24 cellular contexts compared by ENCODE assay signal in the genomic region with DNA sequence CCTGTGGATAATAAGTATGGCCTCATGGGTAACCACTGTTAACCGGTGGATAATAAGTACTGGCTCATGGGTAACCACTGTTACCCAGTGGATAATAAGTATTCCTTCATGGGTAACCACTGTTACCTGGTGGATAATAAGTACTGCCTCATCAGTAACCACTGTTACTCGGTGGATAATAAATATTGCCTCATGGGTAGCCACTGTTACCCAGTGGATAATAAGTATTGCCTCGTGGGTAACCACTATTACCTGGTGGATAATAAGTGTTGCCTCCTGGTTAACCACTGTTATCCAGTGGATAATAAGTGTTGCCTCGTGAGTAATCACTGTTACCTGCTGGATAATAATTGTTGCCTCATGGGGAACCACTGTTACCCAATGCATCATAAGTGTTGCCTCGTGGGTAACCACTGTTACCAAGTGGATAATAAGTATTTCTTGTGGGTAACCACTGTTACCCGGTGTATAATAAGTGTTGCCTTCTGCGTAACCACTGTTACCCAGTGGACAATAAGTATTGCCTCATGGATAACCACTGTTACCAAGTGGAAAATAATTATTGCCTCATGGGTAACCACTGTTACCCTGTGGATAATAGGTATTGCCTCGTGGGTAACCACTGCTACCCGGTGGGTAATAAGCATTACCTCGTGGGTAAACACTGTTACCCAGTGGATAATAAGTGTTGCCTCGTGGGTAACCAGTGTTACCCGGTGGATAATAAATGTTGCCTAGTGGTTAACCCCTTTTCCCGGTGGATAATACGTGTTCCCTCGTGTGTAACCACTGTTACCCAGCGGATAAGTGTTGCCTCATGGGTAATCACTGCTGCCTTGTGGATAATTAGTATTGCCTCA. TPM values are rescaled to one million over a fixed set of nuclear protein-coding genes. Genes with fewer than 3 reads are reported as not detected.
DNase-seq lines count a peak whose midpoint lies in the region; ATAC-seq, FAIRE-seq and TF ChIP-seq lines count a peak whose summit lies in the region.
"Had no signal": no experiment of that assay in that cellular context is flagged by ENCODE, and none has a peak within 500 bp of the region (broad histone marks: within the 10 kb centered on the region; RNA-seq: fewer than 3 reads in every experiment).

No MANE protein-coding gene starts in this region.

- no peak overlapping the region for H2AFZ ChIP-seq in HepG2 (ENCODE audit: low read length)
- no peak overlapping the region for H2AFZ ChIP-seq in GM12878 (ENCODE audit: control insufficient read depth, low read depth, low read length)

- no peak for TF ChIP-seq CTCF in HepG2 (CRISPR knock-in tag; IDR thresholded peaks at IDR 0.05)
- TF ChIP-seq CTCF in right lobe of liver (IDR thresholded peaks at IDR 0.05) = no peak
- no peak for TF ChIP-seq CTCF in GM12878 (IDR thresholded peaks at IDR 0.05 in 2 of 3, conservative IDR thresholded peaks at IDR 0.05 in 1 of 3; ENCODE audit: control insufficient read depth in 2 of 3, extremely low read depth in 1 of 3, insufficient read depth in 1 of 3, low read depth in 3 of 3, low read length in 3 of 3)

- intact Hi-C loops in HepG2 (cut with micrococcal nuclease; ENCODE audit: unreplicated experiment) (no loop called here), right lobe of liver (cut with DNase I) (no loop called here), GM12878 (cut with micrococcal nuclease; ENCODE audit: unreplicated experiment) (no loop called here), left colon (cut with DNase I, micrococcal nuclease) (no loop called here)
- intact Hi-C loops in activated CD4-positive, alpha-beta memory T cell treated with anti-CD3 and anti-CD28 coated beads for 36 hours (cut with micrococcal nuclease) = no loop called here

- WGBS in HepG2 (ENCODE audit: low lambda C conversion rate) = 18% methylated on average over 13 of the region's 16 CpGs
- WGBS in right lobe of liver (ENCODE audit: insufficient coverage, low coverage, low lambda C conversion rate, missing lambda C conversion rate) = 69% methylated on average over 13 of the region's 16 CpGs
- WGBS in GM12878 (ENCODE audit: insufficient coverage, insufficient replicate concordance, low lambda C conversion rate, missing lambda C conversion rate) = 9% methylated on average over 16 of the region's 16 CpGs

- no peaks in the 10 kb centered on the region for H3K4me1 Mint-ChIP-seq in activated CD4-positive, alpha-beta memory T cell treated with anti-CD3 and anti-CD28 coated beads for 36 hours (ENCODE audit: low read depth)

- in situ Hi-C loops in HepG2 (cut with HindIII; ENCODE audit: extremely low pct_ligation_motif_present, low pct_unique_long_range_greater_than_20kb) = no loop called here
- in situ Hi-C loops in GM12878 (cut with MboI) = no loop called here

- no peak overlapping the region for H3K27ac ChIP-seq in HepG2 (ENCODE audit: extremely low read length, insufficient read depth, low read length)
- no peak overlapping the region for H3K27ac ChIP-seq in right lobe of liver
- no peak overlapping the region for H3K27ac ChIP-seq in GM12878 (ENCODE audit: control insufficient read depth, insufficient read depth)
- H3K27ac ChIP-seq: 22Rv1, A549, C4-2B, HL-60 had no signal

- no peaks in the 10 kb centered on the region for H3K36me3 Mint-ChIP-seq in activated CD4-positive, alpha-beta memory T cell treated with anti-CD3 and anti-CD28 coated beads for 36 hours

- H3K79me2 ChIP-seq in HepG2 (ENCODE audit: insufficient read depth, low read length) (no peaks in the 10 kb centered on the region), GM12878 (ENCODE audit: control insufficient read depth, insufficient read depth, low read length) (no peaks in the 10 kb centered on the region)

- BruUV-seq in HepG2 (replicated peaks; lab: Mats Ljungman, UMichigan) (no TSS peak), GM12878 (replicated peaks; lab: Mats Ljungman, UMichigan) (no TSS peak)

- TF ChIP-seq RAD21 in HepG2 (CRISPR knock-in tag; IDR thresholded peaks at IDR 0.05) (no peak), GM12878 (IDR thresholded peaks at IDR 0.05; ENCODE audit: insufficient read depth, low read depth, low read length) (no peak)

- no peak overlapping the region for H3K4me2 ChIP-seq in HepG2 (ENCODE audit: low read depth, low read length)
- no peak overlapping the region for H3K4me2 ChIP-seq in GM12878 (ENCODE audit: control insufficient read depth, insufficient read depth)
- H3K4me2 ChIP-seq: A549 had no signal

- H4K20me1 ChIP-seq in HepG2 (ENCODE audit: insufficient read depth, low read length) (no peaks in the 10 kb centered on the region), GM12878 (ENCODE audit: control insufficient read depth, insufficient read depth) (peaks cover 4% of the 10 kb centered on the region)

- H3K9me3 ChIP-seq in HepG2 (ENCODE audit: low read length) = peaks cover 84% of the 10 kb centered on the region
- no peaks in the 10 kb centered on the region for H3K9me3 ChIP-seq in right lobe of liver
- peaks cover 4% of the 10 kb centered on the region for H3K9me3 ChIP-seq in GM12878 (replicated peaks; ENCODE audit: control insufficient read depth, insufficient read depth, low read length)
- H3K9me3 ChIP-seq: A549 had no signal

- no peak overlapping the region for H3K4me3 Mint-ChIP-seq in activated CD4-positive, alpha-beta memory T cell treated with anti-CD3 and anti-CD28 coated beads for 36 hours
- H3K4me3 Mint-ChIP-seq: CD4-positive, alpha-beta T cell; HFFc6 had no signal

- POLR2A ChIA-PET in HepG2 (lab: Yijun Ruan, JAX) = no interaction called here
- POLR2A ChIA-PET in GM12878 (lab: Charles Lee) = no interaction called here
- POLR2A ChIA-PET in activated CD4-positive, alpha-beta memory T cell treated with anti-CD3 and anti-CD28 coated beads for 36 hours (lab: Charles Lee) = no interaction called here

- TF ChIP-seq EP300 in HepG2 (IDR thresholded peaks at IDR 0.05; ENCODE audit: low read depth in 2 of 2, low read length in 2 of 2) = no peak
- no peak for TF ChIP-seq EP300 in HepG2 (CRISPR knock-in tag; IDR thresholded peaks at IDR 0.05; ENCODE audit: borderline replicate concordance)
- TF ChIP-seq EP300 in GM12878 (IDR thresholded peaks at IDR 0.05; ENCODE audit: borderline replicate concordance in 1 of 2, control insufficient read depth in 1 of 2, low read depth in 2 of 2, low read length in 2 of 2) = no peak

- CTCF ChIA-PET in HepG2 (lab: Yijun Ruan, JAX; ENCODE audit: low intra/inter-chr PET ratio, low total read pairs) (no interaction called here), GM12878 (lab: Yijun Ruan, JAX) (no interaction called here)
- CTCF ChIA-PET in activated CD4-positive, alpha-beta memory T cell treated with anti-CD3 and anti-CD28 coated beads for 36 hours (lab: Charles Lee) = no interaction called here

- no peak for TF ChIP-seq POLR2A in HepG2 (IDR thresholded peaks at IDR 0.05; ENCODE audit: insufficient read depth in 1 of 2, low read depth in 2 of 2, low read length in 2 of 2)
- TF ChIP-seq POLR2A in right lobe of liver (IDR thresholded peaks at IDR 0.05) = no peak
- TF ChIP-seq POLR2A in GM12878 (IDR thresholded peaks at IDR 0.05; ENCODE audit: low read depth, low read length) = no peak

- DNase-seq in HepG2 (ENCODE audit: low spot score) (no peak), right lobe of liver (no peak), GM12878 (ENCODE audit: low read depth, low spot score) (no peak), left colon (no peak), NCI-H524 treated with DMSO at 0.1 percent for 48 hours (lab: John Stamatoyannopoulos, UW) (no peak)
- DNase-seq in activated CD4-positive, alpha-beta memory T cell treated with anti-CD3 and anti-CD28 coated beads for 36 hours = no peak
- DNase-seq: AML-193; Caco-2; CD4-positive, alpha-beta T cell; GDM1; GOT3; H7; HFFc6; IMR-90 had no signal

- no peak overlapping the region for H3K27ac Mint-ChIP-seq in activated CD4-positive, alpha-beta memory T cell treated with anti-CD3 and anti-CD28 coated beads for 36 hours
- H3K27ac Mint-ChIP-seq: CD4-positive, alpha-beta T cell; HFFc6 had no signal

- peaks cover 8% of the 10 kb centered on the region for H3K9me3 Mint-ChIP-seq in activated CD4-positive, alpha-beta memory T cell treated with anti-CD3 and anti-CD28 coated beads for 36 hours
- H3K9me3 Mint-ChIP-seq: CD4-positive, alpha-beta T cell had no signal

- H3K9ac ChIP-seq in HepG2 (ENCODE audit: insufficient read depth, low read depth, low read length) (no peak overlapping the region), GM12878 (ENCODE audit: control insufficient read depth, insufficient read depth, low read length) (no peak overlapping the region)

- H3K36me3 ChIP-seq in HepG2 (replicated peaks in 1 of 2; ENCODE audit: control insufficient read depth in 1 of 2, insufficient read depth in 2 of 2, low read length in 2 of 2) (no peaks in the 10 kb centered on the region), right lobe of liver (no peaks in the 10 kb centered on the region), GM12878 (ENCODE audit: control insufficient read depth in 2 of 2, insufficient read depth in 2 of 2, low read length in 1 of 2) (no peaks in the 10 kb centered on the region)

- FAIRE-seq in HepG2 (lab: Jason Lieb, UNC) = no peak
- no peak for FAIRE-seq in GM12878 (lab: Jason Lieb, UNC)
- FAIRE-seq: A549, D721Med, K562 had no signal

- H3K27me3 Mint-ChIP-seq in activated CD4-positive, alpha-beta memory T cell treated with anti-CD3 and anti-CD28 coated beads for 36 hours = no peaks in the 10 kb centered on the region
- H3K27me3 Mint-ChIP-seq: CD4-positive, alpha-beta T cell had no signal

- H3K4me3 ChIP-seq in HepG2 (replicated peaks in 1 of 3; ENCODE audit: insufficient read depth in 1 of 3, low read depth in 2 of 3, low read length in 3 of 3) (no peak overlapping the region), right lobe of liver (no peak overlapping the region), GM12878 (no peak overlapping the region)
- H3K4me3 ChIP-seq: A549, K562 had no signal

- RAD21 ChIA-PET in GM12878 (lab: Charles Lee; ENCODE audit: unreplicated experiment) = no interaction called here

- no peaks in the 10 kb centered on the region for H3K4me1 ChIP-seq in HepG2 (ENCODE audit: insufficient read depth, low read length)
- H3K4me1 ChIP-seq in right lobe of liver = no peaks in the 10 kb centered on the region
- no peaks in the 10 kb centered on the region for H3K4me1 ChIP-seq in GM12878 (ENCODE audit: control insufficient read depth, insufficient read depth, low read length)
- H3K4me1 ChIP-seq: A549, Caco-2 had no signal

- H3K27me3 ChIP-seq in HepG2 (ENCODE audit: control insufficient read depth in 1 of 2, insufficient read depth in 2 of 2, low read length in 2 of 2) = no peaks in the 10 kb centered on the region
- H3K27me3 ChIP-seq in right lobe of liver = no peaks in the 10 kb centered on the region
- H3K27me3 ChIP-seq in GM12878 (replicated peaks in 1 of 2; ENCODE audit: control insufficient read depth in 2 of 2, insufficient read depth in 2 of 2, low read length in 1 of 2) = no peaks in the 10 kb centered on the region

- SMC1A ChIA-PET in GM12878 (lab: Charles Lee; ENCODE audit: uncharacterized antibody, unreplicated experiment) = no interaction called here

- ATAC-seq in HepG2 (no peak), right lobe of liver (no peak), GM12878 (no peak), left colon (peak; percentile 1), GM21381 (IDR thresholded peaks at IDR 0.05; ENCODE audit: unreplicated experiment) (no peak)
- ATAC-seq: A549, HCT116, K562 had no signal

RNA-seq across cellular contexts. Expression of a gene that starts 26.6 kb away (rescaled TPM):
- total RNA-seq in HepG2 (2016; rRNA removed; fragmentation: Illumina TruSeq; extraction: Trizol) = not detected in 2 replicates
- not detected in 2 replicates for total RNA-seq in HepG2 (2016; cell fraction: cytosol; rRNA removed; fragmentation: Illumina TruSeq; extraction: Trizol; ENCODE audit: low read depth)
- not detected in 2 replicates for total RNA-seq in HepG2 (2016; cell fraction: insoluble cytoplasmic fraction; rRNA removed; fragmentation: Illumina TruSeq; extraction: Trizol)
- not detected in 2 replicates for total RNA-seq in HepG2 (2016; cell fraction: membrane; rRNA removed; fragmentation: Illumina TruSeq; extraction: Trizol)
- not detected in 2 replicates for total RNA-seq in HepG2 (2016; cell fraction: nucleus; rRNA removed; fragmentation: Illumina TruSeq; extraction: Trizol)
- not detected in 2 replicates for polyA plus RNA-seq in HepG2 (2011; rRNA removed)
- not detected in 2 replicates for polyA plus RNA-seq in HepG2 (2011; cell fraction: cytosol; rRNA removed)
- polyA plus RNA-seq in HepG2 (2011; cell fraction: nucleus; rRNA removed) = not detected in 2 replicates
- polyA plus RNA-seq in HepG2 (2012) = not detected in 2 replicates
- not detected in 2 replicates for polyA plus RNA-seq in HepG2 (2016; cell fraction: cytosol; fragmentation: Illumina TruSeq; extraction: Trizol; ENCODE audit: low read depth)
- not detected in 2 replicates for polyA plus RNA-seq in HepG2 (2016; cell fraction: insoluble cytoplasmic fraction; fragmentation: Illumina TruSeq; extraction: Trizol; ENCODE audit: low read depth)
- not detected in 2 replicates for polyA plus RNA-seq in HepG2 (2016; cell fraction: membrane; fragmentation: Illumina TruSeq; extraction: Trizol; ENCODE audit: low read depth)
- not detected in 2 replicates for polyA plus RNA-seq in HepG2 (2016; cell fraction: nucleus; fragmentation: Illumina TruSeq; extraction: Trizol; ENCODE audit: insufficient read depth, low read depth)
- not detected in 2 replicates for polyA minus RNA-seq in HepG2 (2011; rRNA and poly(A)+ RNA removed; ENCODE audit: low replicate concordance)
- polyA minus RNA-seq in HepG2 (2011; cell fraction: cytosol; rRNA and poly(A)+ RNA removed) = not detected in 2 replicates
- polyA minus RNA-seq in HepG2 (2011; cell fraction: nucleus; rRNA and poly(A)+ RNA removed) = not detected in 2 replicates
- total RNA-seq in right lobe of liver = not detected
- not detected in 2 replicates for total RNA-seq in GM12878 (2013; cell fraction: nucleolus; rRNA removed)
- not detected in 2 replicates for total RNA-seq in GM12878 (2014; rRNA removed)
- not detected in 2 replicates for total RNA-seq in GM12878 (2014; rRNA removed; fragmentation: Illumina TruSeq; extraction: Trizol)
- total RNA-seq in GM12878 (2021) = not detected in 2 replicates
- polyA plus RNA-seq in GM12878 (2011; ENCODE audit: low read depth) = not detected
- polyA plus RNA-seq in GM12878 (2011; rRNA removed) = not detected in 2 replicates
- not detected in 2 replicates for polyA plus RNA-seq in GM12878 (2011; cell fraction: cytosol; rRNA removed)
- not detected in 2 replicates for polyA plus RNA-seq in GM12878 (2011; cell fraction: nucleus; rRNA removed)
- not detected in 2 replicates for polyA plus RNA-seq in GM12878 (2012)
- polyA plus RNA-seq in GM12878 (2014; fragmentation: Illumina TruSeq; extraction: Trizol) = not detected in 2 replicates
- not detected for polyA plus RNA-seq in GM12878 (2014; fragmentation: Nextera tagmentation; extraction: Ambion mirVana)
- not detected in 2 replicates for polyA plus RNA-seq in GM12878 (2014; rRNA removed)
- not detected for polyA plus RNA-seq in GM12878 (2016; fragmentation: Nextera tagmentation; extraction: Ambion mirVana)
- not detected in 2 replicates for polyA minus RNA-seq in GM12878 (2011; rRNA and poly(A)+ RNA removed)
- not detected in 2 replicates for polyA minus RNA-seq in GM12878 (2011; cell fraction: cytosol; rRNA and poly(A)+ RNA removed)
- not detected in 2 replicates for polyA minus RNA-seq in GM12878 (2011; cell fraction: nucleus; rRNA and poly(A)+ RNA removed)
- total RNA-seq in left colon = 100 to 1,000 TPM; 142 to 191 TPM
- not detected for total RNA-seq in activated CD4-positive, alpha-beta memory T cell treated with anti-CD3 and anti-CD28 coated beads for 36 hours
- total RNA-seq: Caco-2; CD4-positive, alpha-beta T cell; H7; HFFc6; HT1080; IMR-90; K562 had no signal
- polyA plus RNA-seq: A549, BJ, IMR-90, K562 had no signal

RNA-seq across cellular contexts. Expression of a gene that starts 56.1 kb away (rescaled TPM):
- total RNA-seq in HepG2 (2016; rRNA removed; fragmentation: Illumina TruSeq; extraction: Trizol) (not detected in 2 replicates), right lobe of liver (not detected), GM12878 (2014; rRNA removed) (not detected in 2 replicates), GM12878 (2014; rRNA removed; fragmentation: Illumina TruSeq; extraction: Trizol) (not detected in 2 replicates), GM12878 (2021) (not detected in 2 replicates), left colon (10 to 100 TPM; 17.0 to 28.1 TPM)
- not detected in 2 replicates for total RNA-seq in HepG2 (2016; cell fraction: cytosol; rRNA removed; fragmentation: Illumina TruSeq; extraction: Trizol; ENCODE audit: low read depth)
- not detected in 2 replicates for total RNA-seq in HepG2 (2016; cell fraction: insoluble cytoplasmic fraction; rRNA removed; fragmentation: Illumina TruSeq; extraction: Trizol)
- not detected in 2 replicates for total RNA-seq in HepG2 (2016; cell fraction: membrane; rRNA removed; fragmentation: Illumina TruSeq; extraction: Trizol)
- not detected in 2 replicates for total RNA-seq in HepG2 (2016; cell fraction: nucleus; rRNA removed; fragmentation: Illumina TruSeq; extraction: Trizol)
- polyA plus RNA-seq in HepG2 (2011; rRNA removed) (not detected in 2 replicates), GM12878 (2011; rRNA removed) (not detected in 2 replicates), GM12878 (2014; fragmentation: Illumina TruSeq; extraction: Trizol) (not detected in 2 replicates), GM12878 (2014; fragmentation: Nextera tagmentation; extraction: Ambion mirVana) (not detected), GM12878 (2014; rRNA removed) (not detected in 2 replicates), GM12878 (2016; fragmentation: Nextera tagmentation; extraction: Ambion mirVana) (not detected)
- not detected in 2 replicates for polyA plus RNA-seq in HepG2 (2011; cell fraction: cytosol; rRNA removed)
- not detected in 2 replicates for polyA plus RNA-seq in HepG2 (2011; cell fraction: nucleus; rRNA removed)
- not detected in 2 replicates for polyA plus RNA-seq in HepG2 (2012)
- not detected in 2 replicates for polyA plus RNA-seq in HepG2 (2016; cell fraction: cytosol; fragmentation: Illumina TruSeq; extraction: Trizol; ENCODE audit: low read depth)
- not detected in 2 replicates for polyA plus RNA-seq in HepG2 (2016; cell fraction: insoluble cytoplasmic fraction; fragmentation: Illumina TruSeq; extraction: Trizol; ENCODE audit: low read depth)
- not detected in 2 replicates for polyA plus RNA-seq in HepG2 (2016; cell fraction: membrane; fragmentation: Illumina TruSeq; extraction: Trizol; ENCODE audit: low read depth)
- polyA plus RNA-seq in HepG2 (2016; cell fraction: nucleus; fragmentation: Illumina TruSeq; extraction: Trizol; ENCODE audit: insufficient read depth, low read depth) = not detected in 2 replicates
- not detected in 2 replicates for polyA minus RNA-seq in HepG2 (2011; rRNA and poly(A)+ RNA removed; ENCODE audit: low replicate concordance)
- polyA minus RNA-seq in HepG2 (2011; cell fraction: cytosol; rRNA and poly(A)+ RNA removed) = not detected in 2 replicates
- not detected in 2 replicates for polyA minus RNA-seq in HepG2 (2011; cell fraction: nucleus; rRNA and poly(A)+ RNA removed)
- total RNA-seq in GM12878 (2013; cell fraction: nucleolus; rRNA removed) = not detected in 2 replicates
- polyA plus RNA-seq in GM12878 (2011; ENCODE audit: low read depth) = not detected
- not detected in 2 replicates for polyA plus RNA-seq in GM12878 (2011; cell fraction: cytosol; rRNA removed)
- polyA plus RNA-seq in GM12878 (2011; cell fraction: nucleus; rRNA removed) = not detected in 2 replicates
- not detected in 2 replicates for polyA plus RNA-seq in GM12878 (2012)
- not detected in 2 replicates for polyA minus RNA-seq in GM12878 (2011; rRNA and poly(A)+ RNA removed)
- not detected in 2 replicates for polyA minus RNA-seq in GM12878 (2011; cell fraction: cytosol; rRNA and poly(A)+ RNA removed)
- polyA minus RNA-seq in GM12878 (2011; cell fraction: nucleus; rRNA and poly(A)+ RNA removed) = not detected in 2 replicates
- not detected for total RNA-seq in activated CD4-positive, alpha-beta memory T cell treated with anti-CD3 and anti-CD28 coated beads for 36 hours
- total RNA-seq: Caco-2; CD4-positive, alpha-beta T cell; H7; HFFc6; HT1080; IMR-90; K562 had no signal
- polyA plus RNA-seq: IMR-90, K562 had no signal

Comparison
In these comparisons a context has a peak if more than half of its experiments do, and no peak if none do; other contexts are left out.
1. RNA of a gene that starts 26.6 kb away (total RNA-seq): 142 to 191 TPM in left colon; not detected in HepG2, not detected in right lobe of liver, not detected in GM12878 and not detected in activated CD4-positive, alpha-beta memory T cell treated with anti-CD3 and anti-CD28 coated beads for 36 hours; every median in the first group is over 100 times any median in the second.
2. RNA of a gene that starts 56.1 kb away (total RNA-seq): 17.0 to 28.1 TPM in left colon; not detected in HepG2, not detected in right lobe of liver, not detected in GM12878 and not detected in activated CD4-positive, alpha-beta memory T cell treated with anti-CD3 and anti-CD28 coated beads for 36 hours; every median in the first group is over 10 times any median in the second.